ENCODE assay signal across 8 cellular contexts in the genomic region with DNA sequence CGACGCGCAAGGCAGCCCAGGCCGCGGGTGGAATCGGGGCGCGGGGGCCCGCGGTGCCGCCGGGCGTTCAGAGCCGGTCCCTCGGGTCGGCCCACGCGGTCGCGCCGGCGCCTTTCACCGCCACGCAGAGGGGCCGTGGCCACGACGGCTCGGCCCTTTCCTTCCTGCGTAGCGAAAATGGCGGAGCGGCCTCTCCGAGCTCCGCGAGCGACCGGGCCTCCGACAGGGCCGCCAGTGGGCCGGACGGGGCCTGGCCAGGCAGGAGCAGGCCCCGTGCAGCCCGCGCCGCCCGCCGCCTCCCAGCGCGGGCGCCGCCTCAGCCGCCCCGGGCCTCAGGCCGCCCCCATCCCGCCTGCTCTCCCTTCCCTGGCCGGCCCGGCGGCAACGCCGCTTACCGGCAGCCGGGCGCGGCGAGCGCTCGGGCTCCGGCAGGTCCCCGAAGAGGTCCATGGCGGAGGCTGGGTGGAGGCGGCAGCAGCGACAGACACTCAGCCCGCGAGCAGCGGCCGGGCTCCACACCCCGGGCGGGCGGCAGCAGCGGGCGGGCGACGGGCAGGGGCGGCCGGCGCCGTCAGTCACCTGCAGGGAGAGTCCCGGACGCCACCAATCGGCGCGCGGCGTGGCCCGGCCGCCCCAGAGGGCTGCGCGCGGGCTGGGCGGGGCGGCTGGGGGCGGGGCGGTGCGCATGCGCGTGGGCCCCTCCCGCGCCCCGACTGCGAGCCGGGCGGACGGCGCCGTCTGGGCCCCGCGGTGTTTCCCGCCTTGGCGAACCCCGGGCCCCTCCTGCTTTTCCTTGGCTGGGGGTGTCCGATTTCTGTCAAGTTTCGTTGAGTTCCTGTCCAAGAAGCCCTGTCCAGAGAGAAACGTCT. TPM values are rescaled to one million over a fixed set of nuclear protein-coding genes. Genes with fewer than 3 reads are reported as not detected.
DNase-seq lines count a peak whose midpoint lies in the region; FAIRE-seq and TF ChIP-seq lines count a peak whose summit lies in the region.

A gene with protein sequence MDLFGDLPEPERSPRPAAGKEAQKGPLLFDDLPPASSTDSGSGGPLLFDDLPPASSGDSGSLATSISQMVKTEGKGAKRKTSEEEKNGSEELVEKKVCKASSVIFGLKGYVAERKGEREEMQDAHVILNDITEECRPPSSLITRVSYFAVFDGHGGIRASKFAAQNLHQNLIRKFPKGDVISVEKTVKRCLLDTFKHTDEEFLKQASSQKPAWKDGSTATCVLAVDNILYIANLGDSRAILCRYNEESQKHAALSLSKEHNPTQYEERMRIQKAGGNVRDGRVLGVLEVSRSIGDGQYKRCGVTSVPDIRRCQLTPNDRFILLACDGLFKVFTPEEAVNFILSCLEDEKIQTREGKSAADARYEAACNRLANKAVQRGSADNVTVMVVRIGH (minus strand): TSS at position 592 of the 869 bp plus-strand sequence. CDS start 142 bp downstream, at position 450.

- FAIRE-seq in H1 (lab: Jason Lieb, UNC): no peak

- H3K4me2 ChIP-seq in H1 (ENCODE audit: insufficient read depth in 1 of 2, low read depth in 2 of 2, low read length in 2 of 2) (peak within 1 kb of the TSS; percentile 92 to 97), mesendoderm (ENCODE audit: low read length) (peak within 1 kb of the TSS; percentile 96)

- peak; percentile 98 for DNase-seq in COLO829 (ENCODE audit: low spot score)
- peak; percentile 100 for DNase-seq in GM20000 (ENCODE audit: low spot score)
- DNase-seq in HT-29 (ENCODE audit: low spot score): peak; percentile 84
- peak; percentile 75 for DNase-seq in NOMO-1 treated with dmso at 0.1 percent for 144 hours (lab: John Stamatoyannopoulos, UW; ENCODE audit: unreplicated experiment)
- peak; percentile 76 to 88 (median 83) for DNase-seq in activated CD8-positive, alpha-beta memory T cell treated with anti-CD3 and anti-CD28 coated beads for 48 hours (ENCODE audit: low read depth in 2 of 3, low spot score in 2 of 3)
- DNase-seq in H1 (ENCODE audit: low read depth in 1 of 2, low spot score in 2 of 2): peak; percentile 23 to 88
- DNase-seq in mesendoderm: peak; percentile 84
- DNase-seq in stimulated activated CD8-positive, alpha-beta memory T cell treated with anti-CD3 and anti-CD28 coated beads, Interleukin-15, amount 100 ng/mL, for 1 hour (ENCODE audit: low read depth): peak; percentile 76

- peak within 1 kb of the TSS; percentile 22 for H4K91ac ChIP-seq in H1 (replicated peaks; ENCODE audit: insufficient read length, low read length)

- no peak within 1 kb of the TSS for H3K14ac ChIP-seq in H1 (ENCODE audit: insufficient read length)

- POLR2A ChIA-PET in H1 (lab: Charles Lee; ENCODE audit: partially characterized antibody): interaction anchor here (1.0 to 1.8 kb wide), 6 partner anchors 14 to 85 kb away, joined by 3 to 8 read pairs (median 4); a partner anchor contains a TSS

- H2BK120ac ChIP-seq in H1 (replicated peaks; ENCODE audit: low read depth, low read length) (no peak within 1 kb of the TSS), mesendoderm (ENCODE audit: low read depth, low read length) (no peak within 1 kb of the TSS)

- H2AK5ac ChIP-seq in H1 (ENCODE audit: low read depth, low read length) (no peak within 1 kb of the TSS), mesendoderm (ENCODE audit: low read length) (peak within 1 kb of the TSS; percentile 32)

- WGBS in H1 (ENCODE audit: extremely low coverage in 1 of 2, insufficient coverage in 1 of 2, insufficient read length in 1 of 2, insufficient replicate concordance in 2 of 2, low coverage in 1 of 2, low lambda C conversion rate in 2 of 2, missing lambda C conversion rate in 1 of 2), 2 experiments: 2% methylated on average over 15 of the region's 123 CpGs; no CpG with 5 or more reads in 1 of the 2 experiments
- no CpG with 5 or more reads among the region's 123 CpGs for WGBS in mesendoderm (ENCODE audit: extremely low coverage, insufficient coverage, low lambda C conversion rate)

- H3K36me3 ChIP-seq in H1 (ENCODE audit: control insufficient read depth in 2 of 4, insufficient read depth in 4 of 4, low read length in 3 of 4) (no peaks in the 10 kb centered on the region), mesendoderm (ENCODE audit: control insufficient read depth, insufficient read depth, low read length) (no peaks in the 10 kb centered on the region)

- H3K79me1 ChIP-seq in H1 (ENCODE audit: low read depth, low read length) (peaks cover 4% of the 10 kb centered on the region; the same call in 1 of the 2 replicates), mesendoderm (ENCODE audit: low read length) (peaks cover 12% of the 10 kb centered on the region)

- H3K4me3 ChIP-seq in H1 (ENCODE audit: extremely low read depth in 1 of 4, insufficient read depth in 2 of 4, low read depth in 3 of 4, low read length in 4 of 4) (peak within 1 kb of the TSS; percentile 65 to 94 (median 72)), mesendoderm (ENCODE audit: low read length) (peak within 1 kb of the TSS; percentile 52)

- peaks cover 7 to 12% of the 10 kb centered on the region in 2 experiments for H4K20me1 ChIP-seq in H1 (replicated peaks in 1 of 2; ENCODE audit: control insufficient read depth in 1 of 2, insufficient read depth in 2 of 2, low read length in 2 of 2)

- H2BK12ac ChIP-seq in H1 (ENCODE audit: low read depth, low read length): no peak within 1 kb of the TSS

- H3K4ac ChIP-seq in H1 (replicated peaks; ENCODE audit: insufficient read length, low read depth, low read length) (no peak within 1 kb of the TSS), mesendoderm (ENCODE audit: low read depth, low read length) (peak within 1 kb of the TSS; percentile 90)

- no peak for TF ChIP-seq EP300 in H1 (IDR thresholded peaks at IDR 0.05; ENCODE audit: borderline replicate concordance in 1 of 2, low read depth in 2 of 2, low read length in 2 of 2)

- H3K27me3 ChIP-seq in H1 (replicated peaks in 1 of 4; ENCODE audit: control insufficient read depth in 3 of 4, extremely low read depth in 1 of 4, insufficient read depth in 3 of 4, low read length in 3 of 4) (peaks cover 0 to 6% (median 2%) of the 10 kb centered on the region in 4 experiments; a peak in 2 of 7 replicates), mesendoderm (ENCODE audit: insufficient read depth, low read length, poor library complexity) (no peaks in the 10 kb centered on the region)

- peak within 1 kb of the TSS; percentile 81; the same call in 1 of the 2 replicates for H2BK15ac ChIP-seq in H1 (ENCODE audit: low read length)
- H2BK15ac ChIP-seq in mesendoderm (replicated peaks; ENCODE audit: low read depth): no peak within 1 kb of the TSS

- H3K23ac ChIP-seq in H1 (ENCODE audit: insufficient read length): no peak within 1 kb of the TSS
- H3K23ac ChIP-seq in mesendoderm (ENCODE audit: low read length): peak within 1 kb of the TSS; percentile 75

- H2BK20ac ChIP-seq in H1 (ENCODE audit: low read length): no peak within 1 kb of the TSS

- peaks cover 2 to 7% (median 4%) of the 10 kb centered on the region in 4 experiments; a peak in 5 of 7 replicates for H3K4me1 ChIP-seq in H1 (replicated peaks in 1 of 4; ENCODE audit: control insufficient read depth in 3 of 4, insufficient read depth in 4 of 4, low read length in 3 of 4)
- no peaks in the 10 kb centered on the region for H3K4me1 ChIP-seq in mesendoderm (ENCODE audit: control insufficient read depth, low read depth, low read length)

- H4K8ac ChIP-seq in H1 (ENCODE audit: extremely low read depth, insufficient read depth, low read length): peak within 1 kb of the TSS; percentile 93
- peak within 1 kb of the TSS; percentile 78 for H4K8ac ChIP-seq in mesendoderm (ENCODE audit: low read depth, low read length)

- TF ChIP-seq POLR2A in H1 (IDR thresholded peaks at IDR 0.05; ENCODE audit: control extremely low read depth in 1 of 2, low read depth in 2 of 2, low read length in 2 of 2): peak in 1 of 2 experiments; percentile 45; a peak in 2 of 3 replicates

- TF ChIP-seq CTCF in GM20000 (IDR thresholded peaks at IDR 0.05; ENCODE audit: extremely low read depth, missing control alignments) (no peak), H1 (IDR thresholded peaks at IDR 0.05; ENCODE audit: control extremely low read depth in 1 of 3, insufficient read depth in 1 of 3, low read depth in 1 of 3, low read length in 3 of 3) (no peak)

- no peaks in the 10 kb centered on the region for H3K9me3 ChIP-seq in H1 (ENCODE audit: insufficient read depth in 2 of 2, low read depth in 1 of 2, low read length in 1 of 2)

- H3K18ac ChIP-seq in H1 (ENCODE audit: extremely low read depth, low read length) (peak within 1 kb of the TSS; percentile 87), mesendoderm (ENCODE audit: low read length) (peak within 1 kb of the TSS; percentile 95)

- H3K9ac ChIP-seq in H1 (replicated peaks in 1 of 4; ENCODE audit: extremely low read depth in 1 of 4, low read depth in 3 of 4, low read length in 3 of 4) (peak within 1 kb of the TSS; percentile 67 to 93 (median 78); a peak in 6 of 7 replicates), mesendoderm (ENCODE audit: low read length) (peak within 1 kb of the TSS; percentile 93)

- H2BK5ac ChIP-seq in H1 (ENCODE audit: low read depth, low read length) (no peak within 1 kb of the TSS; the same call in 1 of the 2 replicates), mesendoderm (ENCODE audit: low read length) (no peak within 1 kb of the TSS)

- peak within 1 kb of the TSS; percentile 5 for H3K56ac ChIP-seq in H1 (replicated peaks; ENCODE audit: insufficient read length, low read depth, low read length)
- peak within 1 kb of the TSS; percentile 94 for H3K56ac ChIP-seq in mesendoderm (ENCODE audit: low read length)

- H2AFZ ChIP-seq in H1 (ENCODE audit: low read length): peak within 1 kb of the TSS; percentile 95

- peaks cover 19 to 48% of the 10 kb centered on the region in 2 experiments for H3K79me2 ChIP-seq in H1 (ENCODE audit: control insufficient read depth in 1 of 2, insufficient read depth in 2 of 2, low read length in 2 of 2)
- peaks cover 40% of the 10 kb centered on the region for H3K79me2 ChIP-seq in mesendoderm (ENCODE audit: control insufficient read depth, insufficient read depth, low read length)

- H4K5ac ChIP-seq in H1 (ENCODE audit: insufficient read length, low read depth, low read length): peak within 1 kb of the TSS; percentile 78
- peak within 1 kb of the TSS; percentile 89 for H4K5ac ChIP-seq in mesendoderm (ENCODE audit: low read length)

- H3K23me2 ChIP-seq in H1 (ENCODE audit: low read depth, low read length): peaks cover 8% of the 10 kb centered on the region; the same call in 1 of the 2 replicates

- H3K27ac ChIP-seq in H1 (ENCODE audit: low read depth, low read length): peak within 1 kb of the TSS; percentile 59; the same call in 1 of the 2 replicates
- peak within 1 kb of the TSS; percentile 42 for H3K27ac ChIP-seq in mesendoderm (ENCODE audit: low read depth, low read length)

- no peak for TF ChIP-seq RAD21 in H1 (IDR thresholded peaks at IDR 0.05 in 1 of 2, conservative IDR thresholded peaks at IDR 0.05 in 1 of 2; ENCODE audit: low read depth in 2 of 2, low read length in 2 of 2)

- CTCF ChIA-PET in H1 (lab: Charles Lee; ENCODE audit: partially characterized antibody): interaction anchor here (1.3 to 2.7 kb wide), 3 partner anchors 12 to 74 kb away, joined by 3 to 7 read pairs (median 4); no protein-coding TSS in a partner anchor

RNA-seq across cellular contexts. Expression of the gene that starts here (rescaled TPM):
- 27.5 and 28.1 TPM in 2 replicates for total RNA-seq in HT-29 (2014; rRNA removed; shearing (Covaris generic))
- total RNA-seq in H1 (2021; fragmentation: NEBNext Ultra II Directional; extraction: Animal tissue kit (Norgen Biotek cat#: 25700)): 30.4 and 33.8 TPM in 2 replicates
- 23.5 and 29.4 TPM in 2 replicates for polyA plus RNA-seq in H1 (2011; rRNA removed)
- polyA plus RNA-seq in H1 (2011; cell fraction: cytosol; rRNA removed): 35.7 TPM
- polyA plus RNA-seq in H1 (2011; cell fraction: nucleus; rRNA removed): 41.3 TPM
- polyA plus RNA-seq in H1 (2012, experiment 1 of 2): 23.2 to 32.3 TPM (median 29.4 TPM) in 4 replicates
- polyA plus RNA-seq in H1 (2012, experiment 2 of 2): 29.2 TPM
- 23.9 TPM for polyA plus RNA-seq in H1 (2013, experiment 1 of 2)
- 24.4 TPM for polyA plus RNA-seq in H1 (2013, experiment 2 of 2)
- 23.3 and 23.4 TPM in 2 replicates for polyA minus RNA-seq in H1 (2011; rRNA and poly(A)+ RNA removed)
- 7.9 TPM for polyA minus RNA-seq in H1 (2011; cell fraction: cytosol; rRNA and poly(A)+ RNA removed)
- polyA minus RNA-seq in H1 (2011; cell fraction: nucleus; rRNA and poly(A)+ RNA removed): 37.9 TPM
- polyA plus RNA-seq in mesendoderm (2013, experiment 1 of 2): 25.4 TPM
- 25.4 TPM for polyA plus RNA-seq in mesendoderm (2013, experiment 2 of 2)

Comparison
In these comparisons a context has a peak if more than half of its experiments do, and no peak if none do; other contexts are left out.
1. Peak in every context shown above with its lines: DNase-seq, H3K4me3 ChIP-seq and H3K27ac ChIP-seq.